In the genomic region with DNA sequence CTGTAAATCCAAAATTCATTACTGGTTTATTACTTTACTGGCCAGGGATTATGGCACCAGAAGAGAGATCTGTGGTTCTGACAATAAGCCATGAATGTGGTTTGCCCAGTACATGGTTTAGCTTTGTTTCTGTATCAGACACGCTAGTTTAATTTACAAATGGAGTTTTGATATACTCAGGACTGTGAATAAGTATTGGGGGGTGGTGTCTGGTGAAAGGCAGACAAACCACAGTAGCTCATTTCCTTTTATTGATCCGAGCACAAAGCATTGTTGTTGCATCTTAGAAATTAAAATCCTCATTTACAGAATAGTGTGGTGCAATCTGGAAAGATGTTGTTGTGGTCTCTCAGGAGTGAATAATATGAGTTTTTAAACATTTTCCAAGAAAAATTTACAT, we compare ENCODE assay signal across 21 cellular contexts.
A peak's percentile ranks its signal among the peaks of the same experiment; 100 is the strongest.
DNase-seq lines count a peak whose midpoint lies in the region; ATAC-seq and TF ChIP-seq lines count a peak whose summit lies in the region.
"Had no signal": no experiment of that assay in that cellular context is flagged by ENCODE, and none has a peak within 500 bp of the region (broad histone marks: within the 10 kb centered on the region; RNA-seq: fewer than 3 reads in every experiment).

No MANE protein-coding gene starts in this region.

- POLR2A ChIA-PET in PC-9 (lab: Charles Lee; ENCODE audit: unreplicated experiment): no interaction called here

- no peaks in the 10 kb centered on the region for H3F3A ChIP-seq in PC-9 (ENCODE audit: insufficient read depth, low read depth)

- ATAC-seq in activated naive CD8-positive, alpha-beta T cell treated with anti-CD3 and anti-CD28 coated beads, Interleukin-2, amount 50 U/mL, for 24 hours: no peak
- peak; percentile 54 for ATAC-seq in central memory CD8-positive, alpha-beta T cell (replicated peaks; ENCODE audit: extremely low read depth, poor library complexity, severe bottlenecking)
- no peak for ATAC-seq in natural killer cell
- ATAC-seq: GM12878, HCT116 had no signal

- no peak for DNase-seq in activated naive CD8-positive, alpha-beta T cell treated with anti-CD3 and anti-CD28 coated beads, Interleukin-2, amount 50 U/mL, for 24 hours
- no peak for DNase-seq in central memory CD8-positive, alpha-beta T cell (ENCODE audit: low spot score in 2 of 2)
- no peak for DNase-seq in natural killer cell
- no peak for DNase-seq in PC-9
- DNase-seq in SKM-1 treated with dmso at 0.1 percent for 144 hours (lab: John Stamatoyannopoulos, UW; ENCODE audit: unreplicated experiment): no peak
- DNase-seq: 8988T; CD4-positive, alpha-beta memory T cell; DMS 273 treated with DMSO at 0.1 percent for 48 hours; DMS53; DND-41; EL; GOT3; H7; HFFc6 had no signal

- H3K4me3 ChIP-seq in KMS-11 (IDR thresholded peaks at IDR 0.05; ENCODE audit: insufficient read depth, low read depth, low read length) (no peak overlapping the region), PC-9 (no peak overlapping the region)
- H3K4me3 ChIP-seq: BLaER1, GM12878 had no signal

- peaks cover 30% of the 10 kb centered on the region for H3K4me1 Mint-ChIP-seq in activated naive CD8-positive, alpha-beta T cell (ENCODE audit: low read depth)
- H3K4me1 Mint-ChIP-seq in activated naive CD8-positive, alpha-beta T cell treated with anti-CD3 and anti-CD28 coated beads, Interleukin-2, amount 50 U/mL, for 24 hours: peaks cover 3% of the 10 kb centered on the region
- H3K4me1 Mint-ChIP-seq in central memory CD8-positive, alpha-beta T cell: peaks cover 11% of the 10 kb centered on the region
- H3K4me1 Mint-ChIP-seq in natural killer cell: no peaks in the 10 kb centered on the region
- H3K4me1 Mint-ChIP-seq: CD14-positive monocyte had no signal

- peak overlapping the region; percentile 56 for H3K27ac Mint-ChIP-seq in activated naive CD8-positive, alpha-beta T cell
- no peak overlapping the region for H3K27ac Mint-ChIP-seq in activated naive CD8-positive, alpha-beta T cell treated with anti-CD3 and anti-CD28 coated beads, Interleukin-2, amount 50 U/mL, for 24 hours
- H3K27ac Mint-ChIP-seq in central memory CD8-positive, alpha-beta T cell (ENCODE audit: low read depth): peak overlapping the region; percentile 47
- H3K27ac Mint-ChIP-seq in natural killer cell: no peak overlapping the region
- H3K27ac Mint-ChIP-seq: CD14-positive monocyte; CD4-positive, alpha-beta memory T cell; HFFc6 had no signal

- H3K4me2 ChIP-seq in KMS-11 (peak overlapping the region; percentile 71), PC-9 (no peak overlapping the region)
- H3K4me2 ChIP-seq: BLaER1 had no signal

- no TSS peak for BruUV-seq in PC-9 (replicated peaks; lab: Mats Ljungman, UMichigan)

- H4K20me1 ChIP-seq in KMS-11 (ENCODE audit: insufficient read depth) (no peaks in the 10 kb centered on the region), PC-9 (ENCODE audit: insufficient read depth) (no peaks in the 10 kb centered on the region)
- H4K20me1 ChIP-seq: BLaER1 had no signal

- H3K36me3 ChIP-seq in KMS-11 (ENCODE audit: insufficient read depth) (no peaks in the 10 kb centered on the region), PC-9 (ENCODE audit: low read depth) (no peaks in the 10 kb centered on the region)
- H3K36me3 ChIP-seq: BLaER1 had no signal

- intact Hi-C loops in natural killer cell (cut with micrococcal nuclease): no loop called here
- intact Hi-C loops in PC-9 (cut with micrococcal nuclease; ENCODE audit: unreplicated experiment): no loop called here

- H3K4me1 ChIP-seq in KMS-11 (ENCODE audit: low read depth, poor library complexity, severe bottlenecking): peaks cover 54% of the 10 kb centered on the region
- H3K4me1 ChIP-seq in PC-9 (replicated peaks; ENCODE audit: insufficient read depth): no peaks in the 10 kb centered on the region
- H3K4me1 ChIP-seq: BLaER1 had no signal

- peaks cover 19% of the 10 kb centered on the region for H3K36me3 Mint-ChIP-seq in activated naive CD8-positive, alpha-beta T cell
- H3K36me3 Mint-ChIP-seq in activated naive CD8-positive, alpha-beta T cell treated with anti-CD3 and anti-CD28 coated beads, Interleukin-2, amount 50 U/mL, for 24 hours (ENCODE audit: low read depth): no peaks in the 10 kb centered on the region
- peaks cover 4% of the 10 kb centered on the region for H3K36me3 Mint-ChIP-seq in central memory CD8-positive, alpha-beta T cell (ENCODE audit: insufficient read depth)
- peaks cover 6% of the 10 kb centered on the region for H3K36me3 Mint-ChIP-seq in natural killer cell
- H3K36me3 Mint-ChIP-seq: CD14-positive monocyte had no signal

- TF ChIP-seq CTCF in KMS-11 (conservative IDR thresholded peaks at IDR 0.05; ENCODE audit: low read depth, low read length): no peak
- no peak for TF ChIP-seq CTCF in natural killer cell (IDR thresholded peaks at IDR 0.05)
- no peak for TF ChIP-seq CTCF in PC-9 (conservative IDR thresholded peaks at IDR 0.05)

- H3K9me3 ChIP-seq in PC-9 (ENCODE audit: insufficient read depth, low read depth): no peaks in the 10 kb centered on the region; the same call in 1 of the 2 replicates

- H3K9ac ChIP-seq in KMS-11: no peak overlapping the region; the same call in 1 of the 2 replicates
- H3K9ac ChIP-seq: BLaER1 had no signal

- peaks cover 26% of the 10 kb centered on the region for H3K9me3 Mint-ChIP-seq in activated naive CD8-positive, alpha-beta T cell (ENCODE audit: low read depth)
- H3K9me3 Mint-ChIP-seq in activated naive CD8-positive, alpha-beta T cell treated with anti-CD3 and anti-CD28 coated beads, Interleukin-2, amount 50 U/mL, for 24 hours: peaks cover 10% of the 10 kb centered on the region
- H3K9me3 Mint-ChIP-seq in central memory CD8-positive, alpha-beta T cell: peaks cover 11% of the 10 kb centered on the region
- no peaks in the 10 kb centered on the region for H3K9me3 Mint-ChIP-seq in natural killer cell

- peak overlapping the region; percentile 34; the same call in 1 of the 2 replicates for H2AFZ ChIP-seq in KMS-11 (ENCODE audit: low read depth)
- no peak overlapping the region for H2AFZ ChIP-seq in PC-9

- H3K4me3 Mint-ChIP-seq in activated naive CD8-positive, alpha-beta T cell: peak overlapping the region; percentile 40
- H3K4me3 Mint-ChIP-seq in activated naive CD8-positive, alpha-beta T cell treated with anti-CD3 and anti-CD28 coated beads, Interleukin-2, amount 50 U/mL, for 24 hours: no peak overlapping the region
- H3K4me3 Mint-ChIP-seq in central memory CD8-positive, alpha-beta T cell: peak overlapping the region; percentile 21
- no peak overlapping the region for H3K4me3 Mint-ChIP-seq in natural killer cell
- H3K4me3 Mint-ChIP-seq: CD14-positive monocyte; CD4-positive, alpha-beta memory T cell; HFFc6 had no signal

- no peaks in the 10 kb centered on the region for H3K9me2 ChIP-seq in PC-9 (ENCODE audit: insufficient read depth)

- peak overlapping the region; percentile 75 for H3K27ac ChIP-seq in KMS-11
- no peak overlapping the region for H3K27ac ChIP-seq in PC-9
- H3K27ac ChIP-seq: BLaER1, HL-60 had no signal

- CTCF ChIA-PET in PC-9 (lab: Charles Lee): no interaction called here

- H3K79me2 ChIP-seq in KMS-11 (ENCODE audit: insufficient read depth, low read depth) (no peaks in the 10 kb centered on the region), PC-9 (ENCODE audit: low read depth) (no peaks in the 10 kb centered on the region)

- H3K27me3 ChIP-seq in KMS-11 (ENCODE audit: insufficient read depth, low read depth) (no peaks in the 10 kb centered on the region), PC-9 (ENCODE audit: insufficient read depth, low read depth) (no peaks in the 10 kb centered on the region)
- H3K27me3 ChIP-seq: BLaER1 had no signal

- no peaks in the 10 kb centered on the region for H3K27me3 Mint-ChIP-seq in activated naive CD8-positive, alpha-beta T cell
- H3K27me3 Mint-ChIP-seq in activated naive CD8-positive, alpha-beta T cell treated with anti-CD3 and anti-CD28 coated beads, Interleukin-2, amount 50 U/mL, for 24 hours: no peaks in the 10 kb centered on the region
- peaks cover 33% of the 10 kb centered on the region for H3K27me3 Mint-ChIP-seq in central memory CD8-positive, alpha-beta T cell
- peaks cover 4 to 35% of the 10 kb centered on the region in 2 donors for H3K27me3 Mint-ChIP-seq in natural killer cell (ENCODE audit: low read depth in 2 of 2)
- H3K27me3 Mint-ChIP-seq: CD4-positive, alpha-beta memory T cell had no signal

Comparison
In these comparisons a context has a peak if more than half of its experiments do, and no peak if none do; other contexts are left out.
1. H3K27ac Mint-ChIP-seq: peak in activated naive CD8-positive, alpha-beta T cell (single experiment) and central memory CD8-positive, alpha-beta T cell (single experiment); none in activated naive CD8-positive, alpha-beta T cell treated with anti-CD3 and anti-CD28 coated beads, Interleukin-2, amount 50 U/mL, for 24 hours (single experiment) and natural killer cell (0 of 2).
2. H3K4me3 Mint-ChIP-seq: peak in activated naive CD8-positive, alpha-beta T cell (single experiment) and central memory CD8-positive, alpha-beta T cell (single experiment); none in activated naive CD8-positive, alpha-beta T cell treated with anti-CD3 and anti-CD28 coated beads, Interleukin-2, amount 50 U/mL, for 24 hours (single experiment) and natural killer cell (single experiment).